ENCODE assay signal across 22 cellular contexts in genomic region chr3:7242303-7242635, GRCh38.
DNase-seq lines count a peak whose midpoint lies in the region; ATAC-seq and TF ChIP-seq lines count a peak whose summit lies in the region.
"Had no signal": no experiment of that assay in that cellular context is flagged by ENCODE, and none has a peak within 500 bp of the region (broad histone marks: within the 10 kb centered on the region; RNA-seq: fewer than 3 reads in every experiment).

No MANE protein-coding gene starts in this region.

- TF ChIP-seq CTCF in MCF 10A (IDR thresholded peaks at IDR 0.05; ENCODE audit: unreplicated experiment) = no peak
- TF ChIP-seq CTCF in mammary epithelial cell (conservative IDR thresholded peaks at IDR 0.05 in 1 of 2, IDR thresholded peaks at IDR 0.05 in 1 of 2; ENCODE audit: extremely low read depth in 1 of 2, insufficient read depth in 1 of 2, low read depth in 1 of 2, low read length in 2 of 2) = no peak
- TF ChIP-seq CTCF in VCaP (conservative IDR thresholded peaks at IDR 0.05) = no peak
- TF ChIP-seq CTCF in endodermal cell (conservative IDR thresholded peaks at IDR 0.05) = no peak

- no peaks in the 10 kb centered on the region for H4K20me1 ChIP-seq in mammary epithelial cell (ENCODE audit: insufficient read depth, low read length)
- H4K20me1 ChIP-seq: BLaER1 treated with 17β-estradiol and CSF1 and Interleukin-3, amounts not matched to agents 10 nM and 100 nM had no signal

- H3K4me3 Mint-ChIP-seq in MCF 10A (ENCODE audit: unreplicated experiment) (no peak overlapping the region), endodermal cell (no peak overlapping the region)
- H3K4me3 Mint-ChIP-seq: B cell; CD4-positive, alpha-beta T cell; CD8-positive, alpha-beta T cell had no signal

- H3K4me3 ChIP-seq in mammary epithelial cell (replicated peaks in 1 of 3; ENCODE audit: insufficient read depth in 1 of 3, low read depth in 2 of 3, low read length in 3 of 3) (no peak overlapping the region), endodermal cell (ENCODE audit: low read length) (peak overlapping the region; percentile 12)
- H3K4me3 ChIP-seq: A549; BLaER1 treated with 17β-estradiol and CSF1 and Interleukin-3, amounts not matched to agents 10 nM and 100 nM; GM12878 had no signal

- no peaks in the 10 kb centered on the region for H3K9me3 ChIP-seq in mammary epithelial cell (replicated peaks; ENCODE audit: insufficient read depth, low read length)
- no peaks in the 10 kb centered on the region for H3K9me3 ChIP-seq in endodermal cell (ENCODE audit: control insufficient read depth, low read length)
- H3K9me3 ChIP-seq: BLaER1 treated with 17β-estradiol and CSF1 and Interleukin-3, amounts not matched to agents 10 nM and 100 nM; Caco-2 had no signal

- H3K36me3 ChIP-seq in mammary epithelial cell (ENCODE audit: insufficient read depth, low read length) = no peaks in the 10 kb centered on the region
- H3K36me3 ChIP-seq in endodermal cell (ENCODE audit: control insufficient read depth, insufficient read depth, low read length) = no peaks in the 10 kb centered on the region
- H3K36me3 ChIP-seq: BLaER1 treated with 17β-estradiol and CSF1 and Interleukin-3, amounts not matched to agents 10 nM and 100 nM had no signal

- H3K27me3 Mint-ChIP-seq in MCF 10A (ENCODE audit: insufficient read depth, unreplicated experiment) (no peaks in the 10 kb centered on the region), endodermal cell (ENCODE audit: insufficient read depth) (no peaks in the 10 kb centered on the region)
- H3K27me3 Mint-ChIP-seq: B cell had no signal

- ATAC-seq in GM19395 (IDR thresholded peaks at IDR 0.05; ENCODE audit: unreplicated experiment) = no peak
- ATAC-seq in sciatic nerve = no peak
- ATAC-seq: A549; CD8-positive, alpha-beta T cell; GM12878 had no signal

- H3K27ac Mint-ChIP-seq in MCF 10A (ENCODE audit: low read depth, unreplicated experiment) (no peak overlapping the region), endodermal cell (no peak overlapping the region)
- H3K27ac Mint-ChIP-seq: B cell; CD4-positive, alpha-beta T cell; CD8-positive, alpha-beta T cell had no signal

- POLR2A ChIA-PET in MCF 10A (lab: Yijun Ruan, JAX) = interaction anchor here (0.7 to 0.9 kb wide), 2 partner anchors 9 to 12 kb away, joined by 3 to 5 read pairs; no protein-coding TSS in a partner anchor

- H3K27ac ChIP-seq in mammary epithelial cell (ENCODE audit: insufficient read depth, low read depth, low read length) = no peak overlapping the region
- H3K27ac ChIP-seq in VCaP = peak overlapping the region; percentile 58
- no peak overlapping the region for H3K27ac ChIP-seq in endodermal cell (ENCODE audit: low read depth, low read length)
- H3K27ac ChIP-seq: 22Rv1; A549; BLaER1 treated with 17β-estradiol and CSF1 and Interleukin-3, amounts not matched to agents 10 nM and 100 nM; C4-2B had no signal

- dilution Hi-C loops in mammary epithelial cell (cut with HindIII; ENCODE audit: low sequenced_read_pairs) = no loop called here

- BruUV-seq in MCF 10A (replicated peaks; lab: Mats Ljungman, UMichigan) (no TSS peak), mammary epithelial cell (replicated peaks; lab: Mats Ljungman, UMichigan) (no TSS peak)

- peak; percentile 20 for DNase-seq in MCF 10A (ENCODE audit: unreplicated experiment)
- no peak for DNase-seq in mammary epithelial cell
- DNase-seq in endodermal cell = no peak
- no peak for DNase-seq in sciatic nerve (ENCODE audit: low spot score)
- DNase-seq: AML-193; Caco-2; Calu3; CD4-positive, alpha-beta T cell; CD8-positive, alpha-beta T cell; DMS53; DMS79; DND-41; EL; GDM1 had no signal

- H3K27me3 ChIP-seq in mammary epithelial cell (ENCODE audit: insufficient read depth, low read length) (no peaks in the 10 kb centered on the region), endodermal cell (ENCODE audit: control insufficient read depth, insufficient read depth, low read length, poor library complexity, severe bottlenecking) (no peaks in the 10 kb centered on the region)
- H3K27me3 ChIP-seq: BLaER1 treated with 17β-estradiol and CSF1 and Interleukin-3, amounts not matched to agents 10 nM and 100 nM had no signal

- no peaks in the 10 kb centered on the region for H3K36me3 Mint-ChIP-seq in MCF 10A (ENCODE audit: insufficient read depth, unreplicated experiment)
- no peaks in the 10 kb centered on the region for H3K36me3 Mint-ChIP-seq in endodermal cell (ENCODE audit: low read depth)
- H3K36me3 Mint-ChIP-seq: CD8-positive, alpha-beta T cell had no signal

- no peak overlapping the region for H2AFZ ChIP-seq in mammary epithelial cell (ENCODE audit: low read depth, low read length)

- CTCF ChIA-PET in MCF 10A (lab: Yijun Ruan, JAX) (interaction anchor here (0.6 kb wide), 2 partner anchors 62 to 871 kb away, joined by 3 read pairs; no protein-coding TSS in a partner anchor), mammary epithelial cell (lab: Charles Lee; ENCODE audit: low non-redundant PET) (no interaction called here)

- H3K9me3 Mint-ChIP-seq in MCF 10A (ENCODE audit: unreplicated experiment) (peaks cover 10% of the 10 kb centered on the region), endodermal cell (no peaks in the 10 kb centered on the region)

- H3K4me1 Mint-ChIP-seq in MCF 10A (ENCODE audit: insufficient read depth, unreplicated experiment) (peaks cover 11% of the 10 kb centered on the region), endodermal cell (peaks cover 10% of the 10 kb centered on the region)
- H3K4me1 Mint-ChIP-seq: B cell had no signal

- H3K79me2 ChIP-seq in mammary epithelial cell (ENCODE audit: insufficient read depth, low read length) = no peaks in the 10 kb centered on the region

- intact Hi-C loops in MCF 10A (cut with micrococcal nuclease) (no loop called here), mammary epithelial cell (cut with micrococcal nuclease) (no loop called here), sciatic nerve (cut with DNase I) (loop anchor here (5.0 kb wide), 1 partner anchor 1860 kb away; no protein-coding TSS in a partner anchor)

- no peak overlapping the region for H3K4me2 ChIP-seq in mammary epithelial cell (ENCODE audit: insufficient read depth, low read depth, low read length)
- H3K4me2 ChIP-seq: A549; BLaER1 treated with 17β-estradiol and CSF1 and Interleukin-3, amounts not matched to agents 10 nM and 100 nM had no signal

- H3K4me1 ChIP-seq in mammary epithelial cell (ENCODE audit: insufficient read depth, low read length) = no peaks in the 10 kb centered on the region
- H3K4me1 ChIP-seq in endodermal cell (ENCODE audit: control insufficient read depth, insufficient read depth, low read length) = peaks cover 11% of the 10 kb centered on the region
- H3K4me1 ChIP-seq: A549; BLaER1 treated with 17β-estradiol and CSF1 and Interleukin-3, amounts not matched to agents 10 nM and 100 nM; Caco-2 had no signal

- no peak overlapping the region for H3K9ac ChIP-seq in mammary epithelial cell (ENCODE audit: insufficient read depth, low read length)
- no peak overlapping the region for H3K9ac ChIP-seq in endodermal cell (ENCODE audit: extremely low read depth, low read length, poor library complexity, severe bottlenecking)
- H3K9ac ChIP-seq: BLaER1 treated with 17β-estradiol and CSF1 and Interleukin-3, amounts not matched to agents 10 nM and 100 nM had no signal

- in situ Hi-C loops in mammary epithelial cell (cut with MboI; ENCODE audit: low sequenced_read_pairs in 2 of 2) = no loop called here
